ENCODE assay signal across 8 cellular contexts in genomic region chr12:57591567-57592325, GRCh38. TPM values are rescaled to one million over a fixed set of nuclear protein-coding genes. Genes with fewer than 3 reads are reported as not detected.
DNase-seq lines count a peak whose midpoint lies in the region; ATAC-seq and TF ChIP-seq lines count a peak whose summit lies in the region.

No MANE protein-coding gene starts in this region.

- intact Hi-C loops in uterus (cut with DNase I; ENCODE audit: low total_unique reads): no loop called here

- peak; percentile 25 for ATAC-seq in GM21447 (IDR thresholded peaks at IDR 0.05; ENCODE audit: unreplicated experiment)

- no peak for TF ChIP-seq POLR2A in uterus (IDR thresholded peaks at IDR 0.05)

- DNase-seq in BE2C: peak; percentile 45
- DNase-seq in OCI-M1 (lab: John Stamatoyannopoulos, UW): peak; percentile 40
- peak; percentile 68 for DNase-seq in ecto neural progenitor cell (ENCODE audit: low spot score)
- DNase-seq in uterus: no peak
- no peak for DNase-seq in NCI-H2171 (lab: John Stamatoyannopoulos, UW)
- no peak for DNase-seq in GM19238 (ENCODE audit: insufficient read length, low spot score)

- H3K36me3 ChIP-seq in BE2C (no peaks in the 10 kb centered on the region), mesodermal cell (ENCODE audit: control insufficient read depth, insufficient read depth, low read length) (peaks cover 2% of the 10 kb centered on the region), uterus (no peaks in the 10 kb centered on the region)

- no peaks in the 10 kb centered on the region for H3K4me1 ChIP-seq in BE2C
- H3K4me1 ChIP-seq in mesodermal cell (ENCODE audit: control insufficient read depth, insufficient read depth, low read length, poor library complexity, severe bottlenecking): peaks cover 3% of the 10 kb centered on the region
- H3K4me1 ChIP-seq in uterus: no peaks in the 10 kb centered on the region

- TF ChIP-seq CTCF in BE2C (IDR thresholded peaks at IDR 0.05; ENCODE audit: low read depth, low read length): no peak
- no peak for TF ChIP-seq CTCF in uterus (IDR thresholded peaks at IDR 0.05)

- WGBS in mesodermal cell (ENCODE audit: insufficient coverage in 2 of 2), 2 experiments: 30 to 41% methylated on average over 5 to 9 of the region's 16 CpGs

- no peaks in the 10 kb centered on the region for H3K9me3 ChIP-seq in BE2C
- no peaks in the 10 kb centered on the region for H3K9me3 ChIP-seq in mesodermal cell (ENCODE audit: control insufficient read depth, low read length)
- H3K9me3 ChIP-seq in uterus: no peaks in the 10 kb centered on the region

- H3K27ac ChIP-seq in mesodermal cell (ENCODE audit: low read depth, low read length, severe bottlenecking) (no peak overlapping the region), uterus (peak overlapping the region; percentile 62 to 77)

- H3K27me3 ChIP-seq in BE2C (no peaks in the 10 kb centered on the region), uterus (no peaks in the 10 kb centered on the region)

- H3K4me3 ChIP-seq in BE2C (ENCODE audit: low read depth, low read length) (peak overlapping the region; percentile 80), mesodermal cell (ENCODE audit: extremely low read depth, insufficient read depth, low read length, poor library complexity, severe bottlenecking) (peak overlapping the region; percentile 70), uterus (peak overlapping the region; percentile 64 to 81)

RNA-seq across cellular contexts. Expression of gene PIP4K2C, which starts 0.8 kb away (rescaled TPM):
- polyA plus RNA-seq in BE2C (2012; ENCODE audit: insufficient read depth, insufficient read length, low read depth): 37.0 TPM
- polyA plus RNA-seq in mesodermal cell (2013, experiment 1 of 2): 17.0 TPM
- 12.5 TPM for polyA plus RNA-seq in mesodermal cell (2013, experiment 2 of 2)
- total RNA-seq in uterus: 10 to 100 TPM in 3 of 4 donors, 1 to 10 TPM in 1; 2.6 to 29.3 (median 18.8) TPM

RNA-seq across cellular contexts. Expression of gene DTX3, which starts 12.9 kb away (rescaled TPM):
- polyA plus RNA-seq in BE2C (2012; ENCODE audit: insufficient read depth, insufficient read length, low read depth): 178 TPM
- polyA plus RNA-seq in mesodermal cell (2013, experiment 1 of 2): 45.3 TPM
- polyA plus RNA-seq in mesodermal cell (2013, experiment 2 of 2): 37.5 TPM
- 10 to 100 TPM; 17.6 to 82.5 (median 40.9) TPM for total RNA-seq in uterus

RNA-seq across cellular contexts. Expression of gene ARHGEF25, which starts 19.5 kb away (rescaled TPM):
- polyA plus RNA-seq in BE2C (2012; ENCODE audit: insufficient read depth, insufficient read length, low read depth): 18.5 TPM
- polyA plus RNA-seq in mesodermal cell (2013, experiment 1 of 2): 36.3 TPM
- 30.7 TPM for polyA plus RNA-seq in mesodermal cell (2013, experiment 2 of 2)
- 100 to 1,000 TPM in 1 of 4 donors, 10 to 100 TPM in 3; 52.9 to 205 (median 85.6) TPM for total RNA-seq in uterus

RNA-seq across cellular contexts. Expression of gene B4GALNT1, which starts 41.3 kb away (rescaled TPM):
- 17.6 TPM for polyA plus RNA-seq in BE2C (2012; ENCODE audit: insufficient read depth, insufficient read length, low read depth)
- 2.1 TPM for polyA plus RNA-seq in mesodermal cell (2013, experiment 1 of 2)
- 1.3 TPM for polyA plus RNA-seq in mesodermal cell (2013, experiment 2 of 2)
- total RNA-seq in uterus: 10 to 100 TPM in 1 of 4 donors, 1 to 10 TPM in 3; 2.9 to 14.1 (median 3.9) TPM

RNA-seq across cellular contexts. Expression of gene KIF5A, which starts 41.9 kb away (rescaled TPM):
- polyA plus RNA-seq in BE2C (2012; ENCODE audit: insufficient read depth, insufficient read length, low read depth): 27.5 TPM
- 2.1 TPM for polyA plus RNA-seq in mesodermal cell (2013, experiment 1 of 2)
- polyA plus RNA-seq in mesodermal cell (2013, experiment 2 of 2): 2.4 TPM
- total RNA-seq in uterus: 1 to 10 TPM in 3 of 4 donors, under 1 TPM in 1; 0.59 to 5.1 (median 1.9) TPM

Comparison
In these comparisons a context has a peak if more than half of its experiments do, and no peak if none do; other contexts are left out.
1. DNase-seq: peak in BE2C (single experiment), OCI-M1 (single experiment) and ecto neural progenitor cell (single experiment); none in uterus (0 of 2), NCI-H2171 (single experiment) and GM19238 (single experiment).
2. Peak in every context shown above with its lines, with median percentiles within 50 percentile points of each other: H3K4me3 ChIP-seq.